In genomic region chr1:95364546-95364945, GRCh38 we compare ENCODE assay signal across 1 cellular context.
TF ChIP-seq lines count a peak whose summit lies in the region.

No MANE protein-coding gene starts in this region.

TF ChIP-seq in GM23338, 12 proteins besides CTCF, POLR2A, EP300 and RAD21 (continued from another document):
- TF ChIP-seq ZNF462 (CRISPR knock-in tag; IDR thresholded peaks at IDR 0.05) (no peak), REST (IDR thresholded peaks at IDR 0.05; ENCODE audit: unreplicated experiment) (no peak), NANOG (IDR thresholded peaks at IDR 0.05; ENCODE audit: borderline replicate concordance) (no peak), JUNB (IDR thresholded peaks at IDR 0.05; ENCODE audit: unreplicated experiment) (no peak), ZNF331 (CRISPR knock-in tag; IDR thresholded peaks at IDR 0.05; ENCODE audit: low read depth) (no peak), EZH2phosphoT487 (IDR thresholded peaks at IDR 0.05; ENCODE audit: unreplicated experiment) (no peak), ZNF114 (CRISPR knock-in tag; IDR thresholded peaks at IDR 0.05) (no peak), ETS1 (IDR thresholded peaks at IDR 0.05) (no peak), STAT1 (IDR thresholded peaks at IDR 0.05; ENCODE audit: unreplicated experiment) (no peak)
